ENCODE assay signal across 8 cellular contexts in the genomic region with DNA sequence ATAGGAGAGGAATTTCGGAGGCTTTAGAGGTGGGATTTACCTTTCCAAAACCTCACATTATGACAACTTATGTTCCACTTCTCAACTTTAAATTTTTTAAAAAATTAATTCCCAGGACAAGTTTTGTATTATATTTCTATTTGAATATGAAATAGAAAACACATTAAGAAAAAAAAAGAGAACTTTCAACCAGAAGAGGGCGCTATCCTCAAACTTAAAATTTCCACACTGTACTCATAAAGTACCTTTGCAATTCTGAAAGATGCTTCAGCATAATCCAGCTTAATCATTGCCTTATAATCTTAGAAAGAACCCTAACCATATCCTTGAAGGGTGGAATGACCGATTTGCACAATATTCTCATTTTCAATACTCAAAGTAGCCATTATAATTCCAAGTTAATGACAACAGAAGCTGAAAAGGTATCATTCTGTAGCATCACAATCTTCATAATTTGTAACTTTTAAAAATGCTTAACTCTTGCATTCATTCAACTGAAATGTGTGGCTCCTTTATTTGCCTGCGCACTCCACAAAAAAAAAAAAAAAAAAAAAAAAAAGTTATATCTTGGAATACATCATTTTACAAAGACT.
A peak's percentile ranks its signal among the peaks of the same experiment; 100 is the strongest.
DNase-seq lines count a peak whose midpoint lies in the region; ATAC-seq, FAIRE-seq and TF ChIP-seq lines count a peak whose summit lies in the region.
"Had no signal": no experiment of that assay in that cellular context is flagged by ENCODE, and none has a peak within 500 bp of the region (broad histone marks: within the 10 kb centered on the region; RNA-seq: fewer than 3 reads in every experiment).

No MANE protein-coding gene starts in this region.

- DNase-seq in GM06990 (ENCODE audit: extremely low read depth, insufficient read length) (no peak), NCI-H1417 (lab: John Stamatoyannopoulos, UW) (peak; percentile 7 to 66 (median 51)), colonic mucosa (no peak), pancreas (no peak), cardiac septum (ENCODE audit: low spot score) (no peak)

- H3K9me3 ChIP-seq in colonic mucosa, result no peaks in the 10 kb centered on the region
- no peaks in the 10 kb centered on the region for H3K9me3 ChIP-seq in pancreas

- 31 to 41% methylated on average over 4 of the region's 4 CpGs for WGBS in pancreas, 2 donors

- no peak overlapping the region for H3K4me3 ChIP-seq in GM06990 (replicated peaks; ENCODE audit: low read depth, low read length)
- no peak overlapping the region for H3K4me3 ChIP-seq in colonic mucosa
- no peak overlapping the region for H3K4me3 ChIP-seq in pancreas
- H3K4me3 ChIP-seq: SK-N-MC had no signal

- H3K4me1 ChIP-seq in colonic mucosa (no peaks in the 10 kb centered on the region), pancreas (peaks cover 0 to 3% (median 0%) of the 10 kb centered on the region in 3 donors)

- H3K27me3 ChIP-seq in GM06990 (replicated peaks; ENCODE audit: control insufficient read depth, insufficient read depth, low read length) (no peaks in the 10 kb centered on the region), colonic mucosa (no peaks in the 10 kb centered on the region), pancreas (no peaks in the 10 kb centered on the region)

- ATAC-seq in pancreas (peak in 3 of 4 donors; percentile 28 to 62 (median 44)), HG03025 (IDR thresholded peaks at IDR 0.05; ENCODE audit: low FRiP score, unreplicated experiment) (no peak), HG02763 (IDR thresholded peaks at IDR 0.05; ENCODE audit: unreplicated experiment) (no peak)

- FAIRE-seq in pancreas (lab: Jason Lieb, UNC), result peak; percentile 17

- H3K36me3 ChIP-seq in GM06990 (ENCODE audit: control insufficient read depth, insufficient read depth, low read length), result no peaks in the 10 kb centered on the region
- H3K36me3 ChIP-seq in colonic mucosa, result no peaks in the 10 kb centered on the region
- H3K36me3 ChIP-seq in pancreas, result no peaks in the 10 kb centered on the region

- intact Hi-C loops in colonic mucosa (cut with DNase I) (loop anchor here (5.0 kb wide), 1 partner anchor 597 kb away; no protein-coding TSS in a partner anchor), pancreas (cut with DNase I) (loop anchor here in 1 of 3 donors (5.0 kb wide), 1 partner anchor 597 kb away; no protein-coding TSS in a partner anchor), cardiac septum (cut with DNase I) (loop anchor here (2.0 kb wide), 1 partner anchor 598 kb away; no protein-coding TSS in a partner anchor)

- peak; percentile 27 for TF ChIP-seq CTCF in GM06990 (IDR thresholded peaks at IDR 0.05; ENCODE audit: insufficient read depth, low read length, poor library complexity, severe bottlenecking)
- peak; percentile 30 for TF ChIP-seq CTCF in colonic mucosa (IDR thresholded peaks at IDR 0.05)
- TF ChIP-seq CTCF in pancreas (IDR thresholded peaks at IDR 0.05), result peak in 3 of 4 donors; percentile 13 to 36 (median 32)

- H3K27ac ChIP-seq in colonic mucosa, result no peak overlapping the region
- H3K27ac ChIP-seq in pancreas, result no peak overlapping the region
- H3K27ac ChIP-seq: SK-N-MC had no signal

- no peak overlapping the region for H3K9ac ChIP-seq in colonic mucosa (ENCODE audit: low read depth in 2 of 2, low read length in 2 of 2)

Comparison
In these comparisons a context has a peak if more than half of its experiments do, and no peak if none do; other contexts are left out.
1. DNase-seq: peak in NCI-H1417 (3 of 3); none in GM06990 (single experiment), colonic mucosa (single experiment), pancreas (0 of 6) and cardiac septum (single experiment).
2. ATAC-seq: peak in pancreas (3 of 4); none in HG03025 (single experiment) and HG02763 (single experiment).
3. Peak in every context shown above with its lines, with median percentiles within 50 percentile points of each other: CTCF ChIP-seq.